17 cellular contexts compared by ENCODE assay signal in genomic region chr5:59095480-59095879, GRCh38.
A peak's percentile ranks its signal among the peaks of the same experiment; 100 is the strongest.
DNase-seq lines count a peak whose midpoint lies in the region; ATAC-seq and TF ChIP-seq lines count a peak whose summit lies in the region.
"Had no signal": no experiment of that assay in that cellular context is flagged by ENCODE, and none has a peak within 500 bp of the region (broad histone marks: within the 10 kb centered on the region; RNA-seq: fewer than 3 reads in every experiment).

No MANE protein-coding gene starts in this region.

- TF ChIP-seq CTCF in transverse colon (IDR thresholded peaks at IDR 0.05): no peak

- peaks cover 6% of the 10 kb centered on the region for H3K27me3 Mint-ChIP-seq in activated T-cell treated with anti-CD3 and anti-CD28 coated beads, Interleukin-2, amount 50 U/mL, for 72 hours (ENCODE audit: low read depth)
- H3K27me3 Mint-ChIP-seq in activated T-cell treated with anti-CD3 and anti-CD28 coated beads, Interleukin-2, amount 50 U/mL, for 24 hours: no peaks in the 10 kb centered on the region
- H3K27me3 Mint-ChIP-seq: activated naive CD8-positive, alpha-beta T cell treated with anti-CD3 and anti-CD28 coated beads, Interleukin-2, amount 50 U/mL, for 24 hours had no signal

- peaks cover 62% of the 10 kb centered on the region for H3K4me1 Mint-ChIP-seq in activated T-cell treated with anti-CD3 and anti-CD28 coated beads, Interleukin-2, amount 50 U/mL, for 72 hours (ENCODE audit: low read depth)
- peaks cover 43% of the 10 kb centered on the region for H3K4me1 Mint-ChIP-seq in activated T-cell treated with anti-CD3 and anti-CD28 coated beads, Interleukin-2, amount 50 U/mL, for 24 hours (ENCODE audit: low read depth)

- H3K4me1 ChIP-seq in muscle layer of duodenum (ENCODE audit: control insufficient read depth in 1 of 2, insufficient read depth in 2 of 2, low read length in 2 of 2): peaks cover 0 to 15% of the 10 kb centered on the region in 2 donors
- H3K4me1 ChIP-seq in transverse colon: peaks cover 3 to 53% (median 21%) of the 10 kb centered on the region in 4 donors

- H3K27ac Mint-ChIP-seq in activated T-cell treated with anti-CD3 and anti-CD28 coated beads, Interleukin-2, amount 50 U/mL, for 72 hours: peak overlapping the region; percentile 5
- H3K27ac Mint-ChIP-seq in activated T-cell treated with anti-CD3 and anti-CD28 coated beads, Interleukin-2, amount 50 U/mL, for 24 hours: no peak overlapping the region
- H3K27ac Mint-ChIP-seq: activated CD4-positive, alpha-beta T cell treated with anti-CD3 and anti-CD28 coated beads, Interleukin-2, amount 10 ng/mL, durations not matched to agents 24 days and 14 days; activated naive CD8-positive, alpha-beta T cell treated with anti-CD3 and anti-CD28 coated beads, Interleukin-2, amount 50 U/mL, for 24 hours; CD8-positive, alpha-beta T cell had no signal

- no peak for ATAC-seq in activated T-cell treated with anti-CD3 and anti-CD28 coated beads, Interleukin-2, amount 50 U/mL, for 72 hours (replicated peaks in 1 of 2)
- ATAC-seq in GM18909 (IDR thresholded peaks at IDR 0.05; ENCODE audit: poor library complexity, unreplicated experiment): no peak
- ATAC-seq: activated naive CD8-positive, alpha-beta T cell treated with anti-CD3 and anti-CD28 coated beads, Interleukin-2, amount 50 U/mL, for 24 hours; CD8-positive, alpha-beta T cell had no signal

- DNase-seq in activated T-cell treated with anti-CD3 and anti-CD28 coated beads, Interleukin-2, amount 50 U/mL, for 72 hours: no peak
- DNase-seq in activated T-cell treated with anti-CD3 and anti-CD28 coated beads, Interleukin-2, amount 50 U/mL, for 24 hours: no peak
- DNase-seq in fibroblast of gingiva (ENCODE audit: low read depth) (peak; percentile 81), transverse colon (no peak), NCI-H1436 treated with DMSO at 0.1 percent for 48 hours (lab: John Stamatoyannopoulos, UW) (no peak), midbrain (lab: John Stamatoyannopoulos, UW) (no peak)
- DNase-seq: activated CD4-positive, alpha-beta T cell treated with anti-CD3 and anti-CD28 coated beads, Interleukin-2, amount 10 ng/mL, durations not matched to agents 24 days and 14 days; activated naive CD8-positive, alpha-beta T cell treated with anti-CD3 and anti-CD28 coated beads, Interleukin-2, amount 50 U/mL, for 24 hours; CD8-positive, alpha-beta T cell; NCI-H1092; NCI-H2171 treated with DMSO at 0.1 percent for 48 hours; nucleus accumbens; SHP77; stimulated activated CD4-positive, alpha-beta T cell treated with anti-CD3 and anti-CD28 coated beads, Interleukin-12 subunit alpha, Interleukin-12 subunit beta, amount 100 ng/mL, for 4 hours had no signal

- H3K27ac ChIP-seq in muscle layer of duodenum (ENCODE audit: low read length) (peak overlapping the region; percentile 3), transverse colon (peak overlapping the region; percentile 11 to 61 (median 37))
- H3K27ac ChIP-seq: 22Rv1 had no signal

- no peaks in the 10 kb centered on the region for H3K27me3 ChIP-seq in muscle layer of duodenum (ENCODE audit: low read depth, low read length)
- H3K27me3 ChIP-seq in transverse colon: no peaks in the 10 kb centered on the region

- H3K9me3 ChIP-seq in muscle layer of duodenum (ENCODE audit: control insufficient read depth in 1 of 2, low read length in 2 of 2) (no peaks in the 10 kb centered on the region), transverse colon (no peaks in the 10 kb centered on the region)

- H3K4me3 ChIP-seq in muscle layer of duodenum (ENCODE audit: low read depth in 1 of 2, low read length in 2 of 2) (peak overlapping the region in 1 of 2 donors; percentile 5), transverse colon (no peak overlapping the region)

- peaks cover 3 to 9% of the 10 kb centered on the region in 2 donors for H3K9me3 Mint-ChIP-seq in activated T-cell treated with anti-CD3 and anti-CD28 coated beads, Interleukin-2, amount 50 U/mL, for 72 hours
- peaks cover 4% of the 10 kb centered on the region for H3K9me3 Mint-ChIP-seq in activated T-cell treated with anti-CD3 and anti-CD28 coated beads, Interleukin-2, amount 50 U/mL, for 24 hours
- H3K9me3 Mint-ChIP-seq: activated naive CD8-positive, alpha-beta T cell treated with anti-CD3 and anti-CD28 coated beads, Interleukin-2, amount 50 U/mL, for 24 hours; CD8-positive, alpha-beta T cell had no signal

- WGBS in transverse colon (ENCODE audit: low coverage in 1 of 2), 2 donors: 13 to 30% methylated on average over 1 of the region's 1 CpG

- intact Hi-C loops in transverse colon (cut with DNase I; ENCODE audit: low total_unique reads): no loop called here

- no peak for TF ChIP-seq POLR2A in transverse colon (IDR thresholded peaks at IDR 0.05)

- in situ Hi-C loops in transverse colon (cut with MboI; ENCODE audit: low pct_ligation_motif_present in 1 of 4, low pct_unique_long_range_greater_than_20kb in 1 of 4, low sequenced_read_pairs in 3 of 4): no loop called here

- H3K4me3 Mint-ChIP-seq in activated T-cell treated with anti-CD3 and anti-CD28 coated beads, Interleukin-2, amount 50 U/mL, for 72 hours: no peak overlapping the region
- H3K4me3 Mint-ChIP-seq in activated T-cell treated with anti-CD3 and anti-CD28 coated beads, Interleukin-2, amount 50 U/mL, for 24 hours: no peak overlapping the region
- H3K4me3 Mint-ChIP-seq: activated naive CD8-positive, alpha-beta T cell treated with anti-CD3 and anti-CD28 coated beads, Interleukin-2, amount 50 U/mL, for 24 hours; CD8-positive, alpha-beta T cell had no signal

- no peaks in the 10 kb centered on the region for H3K36me3 ChIP-seq in muscle layer of duodenum (ENCODE audit: control insufficient read depth in 1 of 2, insufficient read depth in 2 of 2, low read length in 2 of 2)
- no peaks in the 10 kb centered on the region for H3K36me3 ChIP-seq in transverse colon

- H3K36me3 Mint-ChIP-seq in activated T-cell treated with anti-CD3 and anti-CD28 coated beads, Interleukin-2, amount 50 U/mL, for 72 hours (ENCODE audit: insufficient read depth in 2 of 2): peaks cover 3 to 9% of the 10 kb centered on the region in 2 donors
- no peaks in the 10 kb centered on the region for H3K36me3 Mint-ChIP-seq in activated T-cell treated with anti-CD3 and anti-CD28 coated beads, Interleukin-2, amount 50 U/mL, for 24 hours (ENCODE audit: low read depth)
- H3K36me3 Mint-ChIP-seq: CD8-positive, alpha-beta T cell had no signal

- TF ChIP-seq EP300 in transverse colon (IDR thresholded peaks at IDR 0.05; ENCODE audit: low read depth): no peak
